Comparison of ENCODE assay signal across 10 cellular contexts in genomic region chr14:22614240-22614799, GRCh38. TPM values are rescaled to one million over a fixed set of nuclear protein-coding genes. Genes with fewer than 3 reads are reported as not detected.
DNase-seq lines count a peak whose midpoint lies in the region; ATAC-seq, FAIRE-seq and TF ChIP-seq lines count a peak whose summit lies in the region.
"Had no signal": no experiment of that assay in that cellular context is flagged by ENCODE, and none has a peak within 500 bp of the region (broad histone marks: within the 10 kb centered on the region; RNA-seq: fewer than 3 reads in every experiment).

No MANE protein-coding gene starts in this region.

- H3K4me1 ChIP-seq in skeletal muscle tissue (ENCODE audit: control insufficient read depth in 3 of 3, insufficient read depth in 3 of 3, low read length in 3 of 3): peaks cover 8 to 15% (median 11%) of the 10 kb centered on the region in 3 donors
- H3K4me1 ChIP-seq in small intestine (ENCODE audit: control insufficient read depth in 2 of 2, insufficient read depth in 1 of 2, low read depth in 1 of 2, low read length in 1 of 2): peaks cover 0 to 2% of the 10 kb centered on the region in 2 donors

- no peak overlapping the region for H3K27ac Mint-ChIP-seq in activated CD8-positive, alpha-beta T cell treated with anti-CD3 and anti-CD28 coated beads, Interleukin-2, amount 10 ng/mL, durations not matched to agents 7 days and 5 days
- H3K27ac Mint-ChIP-seq in T-helper 2 cell treated with Interferon-gamma antibody and Interleukin-4, amounts not matched to agents 5 μg/mL and 100 μg/mL, for 36 hours: no peak overlapping the region

- H3K9me3 Mint-ChIP-seq in activated CD8-positive, alpha-beta T cell treated with anti-CD3 and anti-CD28 coated beads, Interleukin-2, amount 10 ng/mL, durations not matched to agents 7 days and 5 days (ENCODE audit: insufficient read depth): no peaks in the 10 kb centered on the region
- H3K9me3 Mint-ChIP-seq in T-helper 2 cell treated with Interferon-gamma antibody and Interleukin-4, amounts not matched to agents 5 μg/mL and 100 μg/mL, for 36 hours: no peaks in the 10 kb centered on the region

- H3K27me3 ChIP-seq in skeletal muscle tissue (ENCODE audit: control insufficient read depth in 3 of 3, insufficient read depth in 3 of 3, low read length in 3 of 3) (no peaks in the 10 kb centered on the region), small intestine (ENCODE audit: control insufficient read depth in 2 of 2, insufficient read depth in 2 of 2, low read length in 2 of 2) (no peaks in the 10 kb centered on the region)

- POLR2A ChIA-PET in activated CD8-positive, alpha-beta T cell treated with anti-CD3 and anti-CD28 coated beads, Interleukin-2, amount 10 ng/mL, durations not matched to agents 7 days and 5 days (lab: Charles Lee): no interaction called here

- CTCF ChIA-PET in activated CD8-positive, alpha-beta T cell treated with anti-CD3 and anti-CD28 coated beads, Interleukin-2, amount 10 ng/mL, durations not matched to agents 7 days and 5 days (lab: Charles Lee): no interaction called here

- TF ChIP-seq POLR2A in H54 (IDR thresholded peaks at IDR 0.05; ENCODE audit: low read depth, low read length): no peak

- ATAC-seq in activated CD8-positive, alpha-beta T cell treated with anti-CD3 and anti-CD28 coated beads, Interleukin-2, amount 10 ng/mL, durations not matched to agents 7 days and 5 days: no peak
- ATAC-seq in HG03139 (IDR thresholded peaks at IDR 0.05; ENCODE audit: unreplicated experiment): no peak

- H3K36me3 ChIP-seq in skeletal muscle tissue (ENCODE audit: control insufficient read depth in 3 of 3, insufficient read depth in 3 of 3, low read length in 3 of 3) (peaks cover 30 to 33% (median 31%) of the 10 kb centered on the region in 3 donors), small intestine (ENCODE audit: control insufficient read depth in 2 of 2, insufficient read depth in 2 of 2, low read length in 2 of 2) (peaks cover 3 to 11% of the 10 kb centered on the region in 2 donors)

- no peak overlapping the region for H3K4me3 Mint-ChIP-seq in activated CD8-positive, alpha-beta T cell treated with anti-CD3 and anti-CD28 coated beads, Interleukin-2, amount 10 ng/mL, durations not matched to agents 7 days and 5 days
- H3K4me3 Mint-ChIP-seq in T-helper 2 cell treated with Interferon-gamma antibody and Interleukin-4, amounts not matched to agents 5 μg/mL and 100 μg/mL, for 36 hours: no peak overlapping the region
- H3K4me3 Mint-ChIP-seq: brain had no signal

- H3K4me3 ChIP-seq in skeletal muscle tissue (ENCODE audit: low read length in 3 of 3) (no peak overlapping the region), small intestine (ENCODE audit: low read depth in 1 of 2, low read length in 2 of 2) (no peak overlapping the region)

- DNase-seq in H54 (ENCODE audit: insufficient read length, low spot score) (peak; percentile 55), RPMI7951 (ENCODE audit: low read depth) (peak; percentile 94), foreskin melanocyte (peak; percentile 15), small intestine (no peak)
- DNase-seq in activated CD8-positive, alpha-beta T cell treated with anti-CD3 and anti-CD28 coated beads, Interleukin-2, amount 10 ng/mL, durations not matched to agents 7 days and 5 days: no peak
- no peak for DNase-seq in T-helper 2 cell treated with Interferon-gamma antibody and Interleukin-4, amounts not matched to agents 5 μg/mL and 100 μg/mL, for 36 hours (ENCODE audit: low spot score)

- H3K27ac ChIP-seq in skeletal muscle tissue (ENCODE audit: low read depth, low read length): peak overlapping the region; percentile 50
- H3K27ac ChIP-seq in small intestine (ENCODE audit: low read depth in 1 of 2, low read length in 1 of 2): no peak overlapping the region
- H3K27ac ChIP-seq: HL-60 had no signal

- H3K4me1 Mint-ChIP-seq in activated CD8-positive, alpha-beta T cell treated with anti-CD3 and anti-CD28 coated beads, Interleukin-2, amount 10 ng/mL, durations not matched to agents 7 days and 5 days (ENCODE audit: low read depth): no peaks in the 10 kb centered on the region
- no peaks in the 10 kb centered on the region for H3K4me1 Mint-ChIP-seq in T-helper 2 cell treated with Interferon-gamma antibody and Interleukin-4, amounts not matched to agents 5 μg/mL and 100 μg/mL, for 36 hours (ENCODE audit: low read depth)

- peak; percentile 61 for FAIRE-seq in H54 (lab: Jason Lieb, UNC)
- FAIRE-seq in small intestine (lab: Jason Lieb, UNC): no peak

- peaks cover 9% of the 10 kb centered on the region for H3K27me3 Mint-ChIP-seq in activated CD8-positive, alpha-beta T cell treated with anti-CD3 and anti-CD28 coated beads, Interleukin-2, amount 10 ng/mL, durations not matched to agents 7 days and 5 days (ENCODE audit: low read depth)
- H3K27me3 Mint-ChIP-seq in T-helper 2 cell treated with Interferon-gamma antibody and Interleukin-4, amounts not matched to agents 5 μg/mL and 100 μg/mL, for 36 hours (ENCODE audit: low read depth): peaks cover 9% of the 10 kb centered on the region

- no peaks in the 10 kb centered on the region for H3K9me3 ChIP-seq in skeletal muscle tissue (ENCODE audit: control insufficient read depth in 3 of 3, low read length in 3 of 3)
- no peaks in the 10 kb centered on the region for H3K9me3 ChIP-seq in small intestine (ENCODE audit: control insufficient read depth, low read depth)

- H3K9ac ChIP-seq in skeletal muscle tissue (ENCODE audit: low read depth in 1 of 3, low read length in 3 of 3): no peak overlapping the region

- WGBS in small intestine, 3 donors: 31 to 56% (median 51%) methylated on average over 6 of the region's 6 CpGs

- H3K36me3 Mint-ChIP-seq in activated CD8-positive, alpha-beta T cell treated with anti-CD3 and anti-CD28 coated beads, Interleukin-2, amount 10 ng/mL, durations not matched to agents 7 days and 5 days (ENCODE audit: low read depth): peaks cover 14% of the 10 kb centered on the region
- H3K36me3 Mint-ChIP-seq in T-helper 2 cell treated with Interferon-gamma antibody and Interleukin-4, amounts not matched to agents 5 μg/mL and 100 μg/mL, for 36 hours (ENCODE audit: low read depth): peaks cover 18% of the 10 kb centered on the region

RNA-seq across cellular contexts. Expression of gene ABHD4, which starts 16.2 kb away (rescaled TPM):
- total RNA-seq in RPMI7951 (2014; rRNA removed; shearing (Covaris generic)): 15.5 and 16.1 TPM in 2 replicates
- total RNA-seq in skeletal muscle tissue: 3.7 TPM
- total RNA-seq in activated CD8-positive, alpha-beta T cell treated with anti-CD3 and anti-CD28 coated beads, Interleukin-2, amount 10 ng/mL, durations not matched to agents 7 days and 5 days: 1 to 10 TPM; 8.0 to 8.5 TPM
- 10 to 100 TPM; 11.5 to 38.7 (median 24.6) TPM for polyA plus RNA-seq in small intestine

RNA-seq across cellular contexts. Expression of gene DAD1, which starts 25.3 kb away (rescaled TPM):
- 486 and 521 TPM in 2 replicates for total RNA-seq in RPMI7951 (2014; rRNA removed; shearing (Covaris generic))
- total RNA-seq in skeletal muscle tissue: 244 TPM
- 100 to 1,000 TPM; 130 to 147 TPM for total RNA-seq in activated CD8-positive, alpha-beta T cell treated with anti-CD3 and anti-CD28 coated beads, Interleukin-2, amount 10 ng/mL, durations not matched to agents 7 days and 5 days
- 100 to 1,000 TPM; 147 to 313 (median 249) TPM for polyA plus RNA-seq in small intestine

RNA-seq across cellular contexts. Expression of gene OR6J1, which starts 29.8 kb away (rescaled TPM):
- total RNA-seq in RPMI7951 (2014; rRNA removed; shearing (Covaris generic)): not detected in 2 replicates
- total RNA-seq in skeletal muscle tissue: not detected
- total RNA-seq in activated CD8-positive, alpha-beta T cell treated with anti-CD3 and anti-CD28 coated beads, Interleukin-2, amount 10 ng/mL, durations not matched to agents 7 days and 5 days: not detected
- not detected for polyA plus RNA-seq in small intestine

Comparison
In these comparisons a context has a peak if more than half of its experiments do, and no peak if none do; other contexts are left out.
1. DNase-seq: peak in H54 (single experiment), RPMI7951 (single experiment) and foreskin melanocyte (single experiment); none in activated CD8-positive, alpha-beta T cell treated with anti-CD3 and anti-CD28 coated beads, Interleukin-2, amount 10 ng/mL, durations not matched to agents 7 days and 5 days (single experiment), T-helper 2 cell treated with Interferon-gamma antibody and Interleukin-4, amounts not matched to agents 5 μg/mL and 100 μg/mL, for 36 hours (single experiment) and small intestine (single experiment).